ENCODE assay signal across 12 cellular contexts in genomic region chr1:10733967-10734366, GRCh38.
A peak's percentile ranks its signal among the peaks of the same experiment; 100 is the strongest.
DNase-seq lines count a peak whose midpoint lies in the region; ATAC-seq and TF ChIP-seq lines count a peak whose summit lies in the region.
"Had no signal": no experiment of that assay in that cellular context is flagged by ENCODE, and none has a peak within 500 bp of the region (broad histone marks: within the 10 kb centered on the region; RNA-seq: fewer than 3 reads in every experiment).

No MANE protein-coding gene starts in this region.

- H3K9me3 Mint-ChIP-seq in activated naive CD4-positive, alpha-beta T cell treated with anti-CD3 and anti-CD28 coated beads for 36 hours, result no peaks in the 10 kb centered on the region
- no peaks in the 10 kb centered on the region for H3K9me3 Mint-ChIP-seq in endothelial cell (ENCODE audit: unreplicated experiment)

- TF ChIP-seq CTCF in endothelial cell (IDR thresholded peaks at IDR 0.05; ENCODE audit: unreplicated experiment), result no peak

- H3K4me3 ChIP-seq in H7 (ENCODE audit: insufficient read depth, low read depth, low read length), result no peak overlapping the region
- H3K4me3 ChIP-seq: psoas muscle, tibial artery had no signal

- no peak overlapping the region for H3K27ac Mint-ChIP-seq in activated naive CD4-positive, alpha-beta T cell treated with anti-CD3 and anti-CD28 coated beads for 36 hours
- no peak overlapping the region for H3K27ac Mint-ChIP-seq in endothelial cell (ENCODE audit: unreplicated experiment)

- no peaks in the 10 kb centered on the region for H3K36me3 ChIP-seq in H7 (replicated peaks; ENCODE audit: control insufficient read depth, insufficient read depth, low read length)
- H3K36me3 ChIP-seq: tibial artery had no signal

- no peaks in the 10 kb centered on the region for H3K27me3 ChIP-seq in H7 (ENCODE audit: control insufficient read depth, insufficient read depth, low read length)

- H3K36me3 Mint-ChIP-seq in activated naive CD4-positive, alpha-beta T cell treated with anti-CD3 and anti-CD28 coated beads for 36 hours (ENCODE audit: low read depth), result no peaks in the 10 kb centered on the region
- no peaks in the 10 kb centered on the region for H3K36me3 Mint-ChIP-seq in endothelial cell (ENCODE audit: low read depth, unreplicated experiment)

- H3K4me1 Mint-ChIP-seq in activated naive CD4-positive, alpha-beta T cell treated with anti-CD3 and anti-CD28 coated beads for 36 hours (ENCODE audit: low read depth), result peaks cover 14% of the 10 kb centered on the region
- H3K4me1 Mint-ChIP-seq in endothelial cell (ENCODE audit: unreplicated experiment), result no peaks in the 10 kb centered on the region

- no peak overlapping the region for H3K4me3 Mint-ChIP-seq in activated naive CD4-positive, alpha-beta T cell treated with anti-CD3 and anti-CD28 coated beads for 36 hours
- no peak overlapping the region for H3K4me3 Mint-ChIP-seq in endothelial cell (ENCODE audit: unreplicated experiment)

- no peaks in the 10 kb centered on the region for H3K27me3 Mint-ChIP-seq in activated naive CD4-positive, alpha-beta T cell treated with anti-CD3 and anti-CD28 coated beads for 36 hours (ENCODE audit: low read depth)
- H3K27me3 Mint-ChIP-seq in endothelial cell (ENCODE audit: unreplicated experiment), result no peaks in the 10 kb centered on the region

- DNase-seq in NCI-H187 (lab: John Stamatoyannopoulos, UW) (peak; percentile 29 to 76), NCI-H187 treated with DMSO at 0.1 percent for 48 hours (lab: John Stamatoyannopoulos, UW) (no peak), H7 (peak; percentile 82), HK-2 (ENCODE audit: unreplicated experiment) (no peak), left colon (no peak), endothelial cell (ENCODE audit: low spot score) (no peak)
- peak; percentile 85 for DNase-seq in activated naive CD4-positive, alpha-beta T cell treated with anti-CD3 and anti-CD28 coated beads for 36 hours
- DNase-seq in stimulated activated CD4-positive, alpha-beta T cell treated with anti-CD3 and anti-CD28 coated beads, Interleukin-4, amount 100 ng/mL, for 4 hours, result peak; percentile 30 to 52
- DNase-seq: amygdala, erythroblast, psoas muscle, tibial artery had no signal

- CTCF ChIA-PET in activated naive CD4-positive, alpha-beta T cell treated with anti-CD3 and anti-CD28 coated beads for 36 hours (lab: Charles Lee), result interaction anchor here (0.6 kb wide), 2 partner anchors 44 to 199 kb away, joined by 3 read pairs; no protein-coding TSS in a partner anchor

- intact Hi-C loops in activated naive CD4-positive, alpha-beta T cell treated with anti-CD3 and anti-CD28 coated beads for 36 hours (cut with micrococcal nuclease), result loop anchor here (2.0 kb wide), 1 partner anchor 41 kb away; no protein-coding TSS in a partner anchor
- intact Hi-C loops in left colon (cut with DNase I, micrococcal nuclease), result no loop called here

- no peak for ATAC-seq in left colon
- ATAC-seq: psoas muscle had no signal

Comparison
In these comparisons a context has a peak if more than half of its experiments do, and no peak if none do; other contexts are left out.
1. DNase-seq: peak in NCI-H187 (2 of 2), H7 (single experiment), activated naive CD4-positive, alpha-beta T cell treated with anti-CD3 and anti-CD28 coated beads for 36 hours (single experiment) and stimulated activated CD4-positive, alpha-beta T cell treated with anti-CD3 and anti-CD28 coated beads, Interleukin-4, amount 100 ng/mL, for 4 hours (2 of 2); none in NCI-H187 treated with DMSO at 0.1 percent for 48 hours (single experiment), HK-2 (single experiment), left colon (0 of 2) and endothelial cell (single experiment).